Comparison of ENCODE assay signal across 27 cellular contexts in the genomic region with DNA sequence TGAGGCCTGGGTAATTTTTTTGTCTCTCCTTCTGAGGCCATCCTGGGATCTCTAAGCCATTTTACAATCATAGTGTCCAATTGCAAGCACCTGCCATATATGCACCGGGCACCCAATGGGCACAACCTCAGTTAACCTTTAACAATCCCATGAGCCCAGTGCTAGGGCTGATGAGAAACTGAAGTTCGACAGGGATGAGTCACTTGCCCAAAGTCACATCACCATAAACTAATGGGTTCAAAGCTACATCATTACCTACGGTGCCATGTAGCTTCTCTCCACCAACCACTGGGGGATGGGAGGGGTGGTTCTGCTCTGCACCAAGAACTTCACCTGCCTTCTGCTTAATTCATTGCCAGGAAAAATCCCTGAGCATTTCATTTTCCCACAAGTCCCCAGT.
"Had no signal": no experiment of that assay in that cellular context is flagged by ENCODE, and none has a peak within 500 bp of the region (broad histone marks: within the 10 kb centered on the region; RNA-seq: fewer than 3 reads in every experiment).

No MANE protein-coding gene starts in this region.

- H3K36me3 ChIP-seq: ascending aorta, breast epithelium, cardiac muscle cell, esophagus squamous epithelium, gastroesophageal sphincter, WERI-Rb-1 had no signal

- H3K27me3 ChIP-seq: ascending aorta, breast epithelium, cardiac muscle cell, esophagus squamous epithelium, gastroesophageal sphincter had no signal

- H3K9me3 ChIP-seq: ascending aorta had no signal

- ATAC-seq: activated CD4-positive, CD25-positive, alpha-beta regulatory T cell treated with anti-CD3 and anti-CD28 coated beads, Interleukin-2, amount 50 U/mL, for 24 hours; activated CD8-positive, alpha-beta T cell treated with anti-CD3 and anti-CD28 coated beads for 36 hours; activated naive CD8-positive, alpha-beta T cell treated with anti-CD3 and anti-CD28 coated beads, Interleukin-2, amount 50 U/mL, for 24 hours; activated T-cell treated with anti-CD3 and anti-CD28 coated beads, Interleukin-2, amount 50 U/mL, for 4 hours; effector memory CD8-positive, alpha-beta T cell; gastroesophageal sphincter; T-helper 17 cell had no signal

- H3K4me1 ChIP-seq: ascending aorta, breast epithelium, esophagus squamous epithelium, gastroesophageal sphincter had no signal

- H3K4me3 ChIP-seq: ascending aorta, breast epithelium, cardiac muscle cell, esophagus squamous epithelium, gastroesophageal sphincter had no signal

- DNase-seq: activated B cell treated with CpG ODN at 0.5 μM for 24 hours; activated CD4-positive, alpha-beta T cell treated with anti-CD3 and anti-CD28 coated beads for 48 hours; activated CD4-positive, alpha-beta T cell treated with anti-CD3 and anti-CD28 coated beads, Interleukin-2, amount 50 U/mL, for 1 hour; activated CD4-positive, alpha-beta T cell treated with anti-CD3 and anti-CD28 coated beads, Interleukin-2, amount 50 U/mL, for 48 hours; activated CD8-positive, alpha-beta memory T cell treated with anti-CD3 and anti-CD28 coated beads for 24 hours; activated CD8-positive, alpha-beta T cell treated with anti-CD3 and anti-CD28 coated beads for 36 hours; activated effector memory CD4-positive, alpha-beta T cell treated with anti-CD3 and anti-CD28 coated beads, Interleukin-2, amount 50 U/mL, for 16 hours; activated naive CD4-positive, alpha-beta T cell treated with anti-CD3 and anti-CD28 coated beads for 36 hours; activated naive CD8-positive, alpha-beta T cell treated with anti-CD3 and anti-CD28 coated beads for 36 hours; activated naive CD8-positive, alpha-beta T cell treated with anti-CD3 and anti-CD28 coated beads, Interleukin-2, amount 50 U/mL, for 24 hours; activated T-cell treated with anti-CD3 and anti-CD28 coated beads, Interleukin-2, amount 50 U/mL, for 4 hours; cortex of kidney; dermis blood vessel endothelial cell; effector CD4-positive, alpha-beta T cell; effector memory CD8-positive, alpha-beta T cell; esophagus squamous epithelium; foreskin melanocyte; T-helper 1 cell; T-helper 17 cell; T1000; WERI-Rb-1 had no signal

- H3K27ac ChIP-seq: ascending aorta, breast epithelium, cardiac muscle cell, epithelial cell of prostate, esophagus squamous epithelium, gastroesophageal sphincter, WERI-Rb-1 had no signal
